In genomic region chr6:150395388-150396009, GRCh38 we compare ENCODE assay signal across 8 cellular contexts. TPM values are rescaled to one million over a fixed set of nuclear protein-coding genes. Genes with fewer than 3 reads are reported as not detected.
A peak's percentile ranks its signal among the peaks of the same experiment; 100 is the strongest.
DNase-seq lines count a peak whose midpoint lies in the region; TF ChIP-seq lines count a peak whose summit lies in the region.

No MANE protein-coding gene starts in this region.

- H3K27ac ChIP-seq in HL-60 (replicated peaks) (no peak overlapping the region), sigmoid colon (no peak overlapping the region)

- TF ChIP-seq EP300 in sigmoid colon (IDR thresholded peaks at IDR 0.05) = no peak

- H3K36me3 ChIP-seq in NT2/D1 (ENCODE audit: insufficient read depth, insufficient read length, low read length) = no peaks in the 10 kb centered on the region
- no peaks in the 10 kb centered on the region for H3K36me3 ChIP-seq in sigmoid colon

- TF ChIP-seq CTCF in HL-60 (IDR thresholded peaks at IDR 0.05; ENCODE audit: insufficient read depth, low read length) (peak; percentile 42), sigmoid colon (IDR thresholded peaks at IDR 0.05) (peak in 3 of 4 experiments; percentile 37 to 51 (median 49))

- no peaks in the 10 kb centered on the region for H3K4me1 ChIP-seq in NT2/D1 (ENCODE audit: insufficient read depth, insufficient read length)
- no peaks in the 10 kb centered on the region for H3K4me1 ChIP-seq in sigmoid colon

- intact Hi-C loops in sigmoid colon (cut with DNase I) = loop anchor here (2.0 kb wide), 1 partner anchor 315 kb away; no protein-coding TSS in a partner anchor

- H3K9me3 ChIP-seq in NT2/D1 (ENCODE audit: insufficient read depth, low read length) (no peaks in the 10 kb centered on the region), sigmoid colon (no peaks in the 10 kb centered on the region)

- TF ChIP-seq POLR2A in sigmoid colon (IDR thresholded peaks at IDR 0.05) = no peak

- DNase-seq in activated naive CD4-positive, alpha-beta T cell treated with Interleukin-2 at 50 U/mL for 16 hours = peak; percentile 27
- DNase-seq in activated naive CD4-positive, alpha-beta T cell (lab: John Stamatoyannopoulos, UW) = no peak
- peak in 1 of 2 experiments; percentile 40 for DNase-seq in HL-60 (ENCODE audit: low read depth in 1 of 2, low spot score in 1 of 2)
- DNase-seq in NT2/D1 (ENCODE audit: low read depth, low spot score) = peak; percentile 38
- DNase-seq in amniotic stem cell (lab: John Stamatoyannopoulos, UW) = peak; percentile 55
- DNase-seq in hepatic stellate cell (ENCODE audit: low spot score) = peak; percentile 24
- no peak for DNase-seq in sigmoid colon
- no peak for DNase-seq in KG1 (lab: John Stamatoyannopoulos, UW)

- no peak overlapping the region for H3K4me3 ChIP-seq in HL-60 (replicated peaks; ENCODE audit: insufficient read depth, low read length)
- no peak overlapping the region for H3K4me3 ChIP-seq in NT2/D1 (ENCODE audit: insufficient read length, low read depth)
- no peak overlapping the region for H3K4me3 ChIP-seq in sigmoid colon

- WGBS in sigmoid colon, 2 donors = 56 to 57% methylated on average over 12 of the region's 12 CpGs

- no peak overlapping the region for H3K9ac ChIP-seq in NT2/D1 (ENCODE audit: insufficient read length, low read depth)

- H3K27me3 ChIP-seq in HL-60 (ENCODE audit: insufficient read depth, poor library complexity, severe bottlenecking) = no peaks in the 10 kb centered on the region
- no peaks in the 10 kb centered on the region for H3K27me3 ChIP-seq in NT2/D1 (ENCODE audit: insufficient read depth, insufficient read length)
- H3K27me3 ChIP-seq in sigmoid colon = no peaks in the 10 kb centered on the region

RNA-seq across cellular contexts. Expression of gene IYD, which starts 26.7 kb away (rescaled TPM):
- under 1 TPM in 1 of 4 donors, not detected in 3; under 0.01 TPM for total RNA-seq in sigmoid colon
- 1 to 10 TPM; 2.3 to 2.4 (median 2.3) TPM for polyA plus RNA-seq in sigmoid colon

Comparison
In these comparisons a context has a peak if more than half of its experiments do, and no peak if none do; other contexts are left out.
1. DNase-seq: peak in activated naive CD4-positive, alpha-beta T cell treated with Interleukin-2 at 50 U/mL for 16 hours (single experiment), NT2/D1 (single experiment), amniotic stem cell (single experiment) and hepatic stellate cell (single experiment); none in activated naive CD4-positive, alpha-beta T cell (0 of 4), sigmoid colon (single experiment) and KG1 (single experiment).